1 cellular context compared by ENCODE assay signal in genomic region chr7:87463982-87464381, GRCh38.
TF ChIP-seq lines count a peak whose summit lies in the region.

No MANE protein-coding gene starts in this region.

TF ChIP-seq in HepG2, 621 proteins besides CTCF, POLR2A, EP300 and RAD21 (continued from another document and continues in another):
- TF ChIP-seq HNF1A (IDR thresholded peaks at IDR 0.05; ENCODE audit: low read depth) (no peak), HNF1A (CRISPR knock-in tag; IDR thresholded peaks at IDR 0.05; ENCODE audit: borderline replicate concordance) (no peak; the same call in 1 of the 2 replicates), ZNF710 (CRISPR knock-in tag; IDR thresholded peaks at IDR 0.05; ENCODE audit: borderline replicate concordance) (peak; percentile 87; the same call in 1 of the 2 replicates), PHF5A (CRISPR knock-in tag; IDR thresholded peaks at IDR 0.05; ENCODE audit: low read depth, unreplicated experiment) (no peak), THAP11 (CRISPR knock-in tag; IDR thresholded peaks at IDR 0.05) (no peak), SRF (IDR thresholded peaks at IDR 0.05; ENCODE audit: low read depth, low read length) (0 out of 2 replicates have a peak, but pooled peaks have one; percentile 18), FOXO1 (CRISPR knock-in tag; IDR thresholded peaks at IDR 0.05) (peak; percentile 69; the same call in 1 of the 2 replicates), SRY (CRISPR knock-in tag; IDR thresholded peaks at IDR 0.05) (0 out of 2 replicates have a peak, but pooled peaks have one; percentile 38), LCORL (IDR thresholded peaks at IDR 0.05) (peak; percentile 21; the same call in 1 of the 2 replicates), LCORL (CRISPR knock-in tag; IDR thresholded peaks at IDR 0.05) (peak; percentile 72), ZNF362 (CRISPR knock-in tag; IDR thresholded peaks at IDR 0.05; ENCODE audit: borderline replicate concordance) (peak; percentile 60; the same call in 1 of the 2 replicates), KDM6A (CRISPR knock-in tag; IDR thresholded peaks at IDR 0.05; ENCODE audit: low read depth) (no peak; the same call in 1 of the 2 replicates), ZNF629 (CRISPR knock-in tag; conservative IDR thresholded peaks at IDR 0.05) (peak; percentile 56; the same call in 1 of the 2 replicates), ZNF501 (CRISPR knock-in tag; IDR thresholded peaks at IDR 0.05) (peak; percentile 59), KDM2A (CRISPR knock-in tag; IDR thresholded peaks at IDR 0.05; ENCODE audit: borderline replicate concordance, low read depth) (0 out of 2 replicates have a peak, but pooled peaks have one; percentile 21), ZSCAN9 (CRISPR knock-in tag; IDR thresholded peaks at IDR 0.05; ENCODE audit: borderline replicate concordance) (peak; percentile 52; the same call in 1 of the 2 replicates), ZKSCAN1 (IDR thresholded peaks at IDR 0.05; ENCODE audit: low read length) (no peak), RBM22 (optimal IDR thresholded peaks at IDR 0.05; ENCODE audit: low read length) (no peak), ZNF232 (CRISPR knock-in tag; IDR thresholded peaks at IDR 0.05; ENCODE audit: borderline replicate concordance) (0 out of 2 replicates have a peak, but pooled peaks have one; percentile 30), REPIN1 (CRISPR knock-in tag; IDR thresholded peaks at IDR 0.05; ENCODE audit: borderline replicate concordance, low read depth) (peak; percentile 74; the same call in 1 of the 2 replicates), NCOA1 (CRISPR knock-in tag; IDR thresholded peaks at IDR 0.05) (peak; percentile 29; the same call in 1 of the 2 replicates), MED1 (CRISPR knock-in tag; IDR thresholded peaks at IDR 0.05) (peak; percentile 87), ZMYM3 (CRISPR knock-in tag; IDR thresholded peaks at IDR 0.05) (peak; percentile 73; the same call in 1 of the 2 replicates), MEIS2 (CRISPR knock-in tag; IDR thresholded peaks at IDR 0.05) (0 out of 2 replicates have a peak, but pooled peaks have one; percentile 50), SP5 (CRISPR knock-in tag; IDR thresholded peaks at IDR 0.05; ENCODE audit: borderline replicate concordance, low read depth) (peak; percentile 65; the same call in 1 of the 2 replicates), ZBTB10 (CRISPR knock-in tag; IDR thresholded peaks at IDR 0.05; ENCODE audit: borderline replicate concordance) (0 out of 2 replicates have a peak, but pooled peaks have one; percentile 35), TARDBP (CRISPR knock-in tag; IDR thresholded peaks at IDR 0.05) (0 out of 2 replicates have a peak, but pooled peaks have one; percentile 33), IRF2 (CRISPR knock-in tag; IDR thresholded peaks at IDR 0.05) (peak; percentile 63; the same call in 1 of the 2 replicates), SIN3A (IDR thresholded peaks at IDR 0.05; ENCODE audit: borderline replicate concordance, low read depth, low read length) (0 out of 2 replicates have a peak, but pooled peaks have one; percentile 47), MYNN (CRISPR knock-in tag; IDR thresholded peaks at IDR 0.05; ENCODE audit: low read depth) (no peak), ZNF574 (CRISPR knock-in tag; IDR thresholded peaks at IDR 0.05) (peak; percentile 42; the same call in 1 of the 2 replicates), HDAC1 (CRISPR knock-in tag; IDR thresholded peaks at IDR 0.05) (peak; percentile 71), STAG1 (CRISPR knock-in tag; IDR thresholded peaks at IDR 0.05) (peak; percentile 15; the same call in 1 of the 2 replicates)
- TF ChIP-seq, protein P1, sequence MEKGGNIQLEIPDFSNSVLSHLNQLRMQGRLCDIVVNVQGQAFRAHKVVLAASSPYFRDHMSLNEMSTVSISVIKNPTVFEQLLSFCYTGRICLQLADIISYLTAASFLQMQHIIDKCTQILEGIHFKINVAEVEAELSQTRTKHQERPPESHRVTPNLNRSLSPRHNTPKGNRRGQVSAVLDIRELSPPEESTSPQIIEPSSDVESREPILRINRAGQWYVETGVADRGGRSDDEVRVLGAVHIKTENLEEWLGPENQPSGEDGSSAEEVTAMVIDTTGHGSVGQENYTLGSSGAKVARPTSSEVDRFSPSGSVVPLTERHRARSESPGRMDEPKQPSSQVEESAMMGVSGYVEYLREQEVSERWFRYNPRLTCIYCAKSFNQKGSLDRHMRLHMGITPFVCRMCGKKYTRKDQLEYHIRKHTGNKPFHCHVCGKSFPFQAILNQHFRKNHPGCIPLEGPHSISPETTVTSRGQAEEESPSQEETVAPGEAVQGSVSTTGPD (CRISPR knock-in tag; IDR thresholded peaks at IDR 0.05): no peak
- TF ChIP-seq, protein P2, sequence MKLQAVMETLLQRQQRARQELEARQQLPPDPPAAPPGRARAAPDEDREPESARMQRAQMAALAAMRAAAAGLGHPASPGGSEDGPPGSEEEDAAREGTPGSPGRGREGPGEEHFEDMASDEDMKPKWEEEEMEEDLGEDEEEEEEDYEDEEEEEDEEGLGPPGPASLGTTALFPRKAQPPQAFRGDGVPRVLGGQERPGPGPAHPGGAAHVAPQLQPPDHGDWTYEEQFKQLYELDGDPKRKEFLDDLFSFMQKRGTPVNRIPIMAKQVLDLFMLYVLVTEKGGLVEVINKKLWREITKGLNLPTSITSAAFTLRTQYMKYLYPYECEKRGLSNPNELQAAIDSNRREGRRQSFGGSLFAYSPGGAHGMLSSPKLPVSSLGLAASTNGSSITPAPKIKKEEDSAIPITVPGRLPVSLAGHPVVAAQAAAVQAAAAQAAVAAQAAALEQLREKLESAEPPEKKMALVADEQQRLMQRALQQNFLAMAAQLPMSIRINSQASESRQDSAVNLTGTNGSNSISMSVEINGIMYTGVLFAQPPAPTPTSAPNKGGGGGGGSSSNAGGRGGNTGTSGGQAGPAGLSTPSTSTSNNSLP (IDR thresholded peaks at IDR 0.05; ENCODE audit: low read depth, low read length): 0 out of 2 replicates have a peak, but pooled peaks have one; percentile 32
- TF ChIP-seq, protein P3, sequence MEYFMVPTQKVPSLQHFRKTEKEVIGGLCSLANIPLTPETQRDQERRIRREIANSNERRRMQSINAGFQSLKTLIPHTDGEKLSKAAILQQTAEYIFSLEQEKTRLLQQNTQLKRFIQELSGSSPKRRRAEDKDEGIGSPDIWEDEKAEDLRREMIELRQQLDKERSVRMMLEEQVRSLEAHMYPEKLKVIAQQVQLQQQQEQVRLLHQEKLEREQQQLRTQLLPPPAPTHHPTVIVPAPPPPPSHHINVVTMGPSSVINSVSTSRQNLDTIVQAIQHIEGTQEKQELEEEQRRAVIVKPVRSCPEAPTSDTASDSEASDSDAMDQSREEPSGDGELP (IDR thresholded peaks at IDR 0.05; ENCODE audit: borderline replicate concordance, low read depth): no peak; the same call in 1 of the 2 replicates
- TF ChIP-seq, protein P4, sequence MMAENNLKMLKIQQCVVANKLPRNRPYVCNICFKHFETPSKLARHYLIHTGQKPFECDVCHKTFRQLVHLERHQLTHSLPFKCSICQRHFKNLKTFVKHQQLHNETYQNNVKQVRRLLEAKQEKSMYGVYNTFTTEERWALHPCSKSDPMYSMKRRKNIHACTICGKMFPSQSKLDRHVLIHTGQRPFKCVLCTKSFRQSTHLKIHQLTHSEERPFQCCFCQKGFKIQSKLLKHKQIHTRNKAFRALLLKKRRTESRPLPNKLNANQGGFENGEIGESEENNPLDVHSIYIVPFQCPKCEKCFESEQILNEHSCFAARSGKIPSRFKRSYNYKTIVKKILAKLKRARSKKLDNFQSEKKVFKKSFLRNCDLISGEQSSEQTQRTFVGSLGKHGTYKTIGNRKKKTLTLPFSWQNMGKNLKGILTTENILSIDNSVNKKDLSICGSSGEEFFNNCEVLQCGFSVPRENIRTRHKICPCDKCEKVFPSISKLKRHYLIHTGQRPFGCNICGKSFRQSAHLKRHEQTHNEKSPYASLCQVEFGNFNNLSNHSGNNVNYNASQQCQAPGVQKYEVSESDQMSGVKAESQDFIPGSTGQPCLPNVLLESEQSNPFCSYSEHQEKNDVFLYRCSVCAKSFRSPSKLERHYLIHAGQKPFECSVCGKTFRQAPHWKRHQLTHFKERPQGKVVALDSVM (CRISPR knock-in tag; IDR thresholded peaks at IDR 0.05): peak; percentile 54; the same call in 1 of the 2 replicates
